In genomic region chr11:351411-351810, GRCh38 we compare ENCODE assay signal across 16 cellular contexts. TPM values are rescaled to one million over a fixed set of nuclear protein-coding genes. Genes with fewer than 3 reads are reported as not detected.
A peak's percentile ranks its signal among the peaks of the same experiment; 100 is the strongest.
DNase-seq lines count a peak whose midpoint lies in the region; ATAC-seq and TF ChIP-seq lines count a peak whose summit lies in the region.
"Had no signal": no experiment of that assay in that cellular context is flagged by ENCODE, and none has a peak within 500 bp of the region (broad histone marks: within the 10 kb centered on the region; RNA-seq: fewer than 3 reads in every experiment).

No MANE protein-coding gene starts in this region.

- intact Hi-C loops in spleen (cut with DNase I; ENCODE audit: low total_unique reads): no loop called here

- H3K4me1 ChIP-seq in GM23248 (ENCODE audit: insufficient read depth) (peaks cover 39% of the 10 kb centered on the region), NT2/D1 (ENCODE audit: insufficient read depth, insufficient read length) (peaks cover 14% of the 10 kb centered on the region), hepatocyte (ENCODE audit: insufficient read depth) (peaks cover 42% of the 10 kb centered on the region), spleen (peaks cover 7 to 70% (median 49%) of the 10 kb centered on the region in 6 donors)
- H3K4me1 ChIP-seq: BE2C had no signal

- ATAC-seq in HG03039 (IDR thresholded peaks at IDR 0.05; ENCODE audit: unreplicated experiment) (no peak), GM19452 (IDR thresholded peaks at IDR 0.05; ENCODE audit: unreplicated experiment) (no peak)

- DNase-seq in GM23248 (no peak), NT2/D1 (ENCODE audit: low read depth, low spot score) (no peak), hepatocyte (ENCODE audit: low spot score) (no peak), spleen (peak; percentile 65), LoVo (ENCODE audit: low spot score) (no peak)
- DNase-seq: BE2C; brain microvascular endothelial cell; DMS53; left colon; NCI-H1092 treated with DMSO at 0.1 percent for 48 hours; NK-92 treated with Interleukin-12 subunit alpha and Interleukin-12 subunit beta, amount 100 ng/mL, for 24 hours; stimulated activated CD4-positive, alpha-beta T cell treated with anti-CD3 and anti-CD28 coated beads, Interleukin-4, amount 100 ng/mL, for 1 hour had no signal

- H3K79me2 ChIP-seq in GM23248 (ENCODE audit: insufficient read depth) (no peaks in the 10 kb centered on the region), hepatocyte (no peaks in the 10 kb centered on the region)

- H3F3A ChIP-seq in GM23248 (ENCODE audit: insufficient read depth): peaks cover 24% of the 10 kb centered on the region

- H3K9ac ChIP-seq in GM23248 (peak overlapping the region; percentile 48; the same call in 1 of the 2 replicates), NT2/D1 (ENCODE audit: insufficient read length, low read depth) (peak overlapping the region; percentile 65)

- in situ Hi-C loops in GM23248 (cut with MboI): no loop called here

- no peak for TF ChIP-seq POLR2A in spleen (IDR thresholded peaks at IDR 0.05)

- no peaks in the 10 kb centered on the region for H4K20me1 ChIP-seq in GM23248 (ENCODE audit: insufficient read depth)
- no peaks in the 10 kb centered on the region for H4K20me1 ChIP-seq in hepatocyte (ENCODE audit: insufficient read depth, poor library complexity, severe bottlenecking)

- H2AFZ ChIP-seq in GM23248: peak overlapping the region; percentile 80
- no peak overlapping the region for H2AFZ ChIP-seq in hepatocyte

- H3K9me2 ChIP-seq in GM23248 (ENCODE audit: insufficient read depth): no peaks in the 10 kb centered on the region
- H3K9me2 ChIP-seq in hepatocyte (replicated peaks; ENCODE audit: insufficient read depth): no peaks in the 10 kb centered on the region

- H3K27ac ChIP-seq in GM23248 (no peak overlapping the region), hepatocyte (peak overlapping the region; percentile 86), spleen (peak overlapping the region in 6 of 8 donors; percentile 38 to 76 (median 69))
- H3K27ac ChIP-seq: brain microvascular endothelial cell, right atrium auricular region had no signal

- no peaks in the 10 kb centered on the region for H3K9me3 ChIP-seq in GM23248 (ENCODE audit: low read depth)
- H3K9me3 ChIP-seq in NT2/D1 (ENCODE audit: insufficient read depth, low read length): peaks cover 2% of the 10 kb centered on the region; the same call in 1 of the 2 replicates
- H3K9me3 ChIP-seq in hepatocyte (ENCODE audit: low read depth): no peaks in the 10 kb centered on the region
- no peaks in the 10 kb centered on the region for H3K9me3 ChIP-seq in spleen
- H3K9me3 ChIP-seq: BE2C, right atrium auricular region had no signal

- 83 to 89% methylated on average over 14 of the region's 14 CpGs for WGBS in GM23248 (ENCODE audit: low coverage in 1 of 2, low lambda C conversion rate in 2 of 2, missing lambda C conversion rate in 2 of 2), 2 experiments
- 98% methylated on average over 14 of the region's 14 CpGs for WGBS in hepatocyte (ENCODE audit: low lambda C conversion rate, missing lambda C conversion rate)
- WGBS in spleen, 5 donors: 94 to 96% (median 95%) methylated on average over 14 of the region's 14 CpGs

- H3K27me3 ChIP-seq in GM23248 (replicated peaks; ENCODE audit: insufficient read depth): no peaks in the 10 kb centered on the region
- H3K27me3 ChIP-seq in NT2/D1 (ENCODE audit: insufficient read depth, insufficient read length): no peaks in the 10 kb centered on the region
- no peaks in the 10 kb centered on the region for H3K27me3 ChIP-seq in hepatocyte
- no peaks in the 10 kb centered on the region for H3K27me3 ChIP-seq in spleen (replicated peaks in 1 of 7)
- H3K27me3 ChIP-seq: BE2C, brain microvascular endothelial cell, right atrium auricular region had no signal

- H3K36me3 ChIP-seq in GM23248 (ENCODE audit: low read depth): no peaks in the 10 kb centered on the region
- no peaks in the 10 kb centered on the region for H3K36me3 ChIP-seq in NT2/D1 (ENCODE audit: insufficient read depth, insufficient read length, low read length)
- H3K36me3 ChIP-seq in hepatocyte (replicated peaks; ENCODE audit: insufficient read depth, low read depth): no peaks in the 10 kb centered on the region
- H3K36me3 ChIP-seq in spleen: no peaks in the 10 kb centered on the region
- H3K36me3 ChIP-seq: BE2C, brain microvascular endothelial cell, right atrium auricular region had no signal

- H3K4me2 ChIP-seq in GM23248 (ENCODE audit: unreplicated experiment): peak overlapping the region; percentile 39
- no peak overlapping the region for H3K4me2 ChIP-seq in hepatocyte

- H3K4me3 ChIP-seq in GM23248: no peak overlapping the region
- H3K4me3 ChIP-seq in NT2/D1 (ENCODE audit: insufficient read length, low read depth): no peak overlapping the region
- H3K4me3 ChIP-seq in hepatocyte: no peak overlapping the region
- H3K4me3 ChIP-seq in spleen: no peak overlapping the region
- H3K4me3 ChIP-seq: right atrium auricular region, SK-N-MC had no signal

- TF ChIP-seq CTCF in hepatocyte (IDR thresholded peaks at IDR 0.05; ENCODE audit: poor library complexity) (no peak), spleen (IDR thresholded peaks at IDR 0.05 in 8 of 11, conservative IDR thresholded peaks at IDR 0.05 in 3 of 11) (no peak)

RNA-seq across cellular contexts. Expression of gene B4GALNT4, which starts 17.9 kb away (rescaled TPM):
- 16.5 and 24.7 TPM in 2 replicates for total RNA-seq in GM23248 (2014; rRNA removed; shearing (Covaris generic))
- polyA plus RNA-seq in GM23248 (2016; fragmentation: Nextera tagmentation; extraction: Ambion mirVana) (1.9 and 2.3 TPM in 2 replicates), hepatocyte (30.0 and 44.6 TPM in 2 replicates), spleen (1 to 10 TPM; 1.6 to 5.2 (median 3.5) TPM)
- total RNA-seq in hepatocyte (27.8 and 38.8 TPM in 2 replicates), spleen (1 to 10 TPM in 1 of 7 donors, under 1 TPM in 4, not detected in 2; 0.17 to 1.1 (median 0.67) TPM)

RNA-seq across cellular contexts. Expression of gene IFITM3, which starts 30.8 kb away (rescaled TPM):
- 62.5 and 158 TPM in 2 replicates for total RNA-seq in GM23248 (2014; rRNA removed; shearing (Covaris generic))
- 1,892 and 1,917 TPM in 2 replicates for polyA plus RNA-seq in GM23248 (2016; fragmentation: Nextera tagmentation; extraction: Ambion mirVana)
- total RNA-seq in hepatocyte: 166 and 182 TPM in 2 replicates
- polyA plus RNA-seq in hepatocyte: 2,035 and 2,121 TPM in 2 replicates
- total RNA-seq in spleen: 100 to 1,000 TPM; 314 to 942 (median 472) TPM
- 100 to 1,000 TPM; 391 to 618 (median 599) TPM for polyA plus RNA-seq in spleen

RNA-seq across cellular contexts. Expression of gene IFITM1, which starts 37.6 kb away (rescaled TPM):
- total RNA-seq in GM23248 (2014; rRNA removed; shearing (Covaris generic)): 72.7 and 77.3 TPM in 2 replicates
- polyA plus RNA-seq in GM23248 (2016; fragmentation: Nextera tagmentation; extraction: Ambion mirVana) (180 and 187 TPM in 2 replicates), hepatocyte (159 and 201 TPM in 2 replicates), spleen (100 to 1,000 TPM; 314 to 496 (median 327) TPM)
- total RNA-seq in hepatocyte (98.0 and 98.9 TPM in 2 replicates), spleen (100 to 1,000 TPM; 333 to 670 (median 510) TPM)

RNA-seq across cellular contexts. Expression of gene PKP3, which starts 42.6 kb away (rescaled TPM):
- 1.2 and 4.9 TPM in 2 replicates for total RNA-seq in GM23248 (2014; rRNA removed; shearing (Covaris generic))
- 2.2 and 2.4 TPM in 2 replicates for polyA plus RNA-seq in GM23248 (2016; fragmentation: Nextera tagmentation; extraction: Ambion mirVana)
- 55.6 and 62.1 TPM in 2 replicates for total RNA-seq in hepatocyte
- polyA plus RNA-seq in hepatocyte: 89.5 and 91.3 TPM in 2 replicates
- 1 to 10 TPM in 1 of 7 donors, under 1 TPM in 2, not detected in 4; 0.40 to 2.8 (median 0.59) TPM for total RNA-seq in spleen
- polyA plus RNA-seq in spleen: under 1 TPM; 0.09 to 0.48 (median 0.21) TPM

RNA-seq across cellular contexts. Expression of gene IFITM2, which starts 43.8 kb away (rescaled TPM):
- total RNA-seq in GM23248 (2014; rRNA removed; shearing (Covaris generic)): 75.2 and 104 TPM in 2 replicates
- 1,025 and 1,029 TPM in 2 replicates for polyA plus RNA-seq in GM23248 (2016; fragmentation: Nextera tagmentation; extraction: Ambion mirVana)
- 59.2 and 74.6 TPM in 2 replicates for total RNA-seq in hepatocyte
- 504 and 535 TPM in 2 replicates for polyA plus RNA-seq in hepatocyte
- total RNA-seq in spleen: 1,000 to 10,000 TPM in 4 of 7 donors, 100 to 1,000 TPM in 3; 507 to 1,635 (median 1,062) TPM
- 1,000 to 10,000 TPM in 1 of 3 donors, 100 to 1,000 TPM in 2; 680 to 1,006 (median 885) TPM for polyA plus RNA-seq in spleen
